ENCODE assay signal across 14 cellular contexts in genomic region chr7:30867483-30867882, GRCh38. TPM values are rescaled to one million over a fixed set of nuclear protein-coding genes. Genes with fewer than 3 reads are reported as not detected.
A peak's percentile ranks its signal among the peaks of the same experiment; 100 is the strongest.
DNase-seq lines count a peak whose midpoint lies in the region; ATAC-seq and TF ChIP-seq lines count a peak whose summit lies in the region.
"Had no signal": no experiment of that assay in that cellular context is flagged by ENCODE, and none has a peak within 500 bp of the region (broad histone marks: within the 10 kb centered on the region; RNA-seq: fewer than 3 reads in every experiment).

No MANE protein-coding gene starts in this region.

- no peaks in the 10 kb centered on the region for H4K20me1 ChIP-seq in BLaER1

- H3K4me3 ChIP-seq in BLaER1 (no peak overlapping the region), liver (ENCODE audit: low read depth in 1 of 3, low read length in 3 of 3) (no peak overlapping the region), parathyroid adenoma (ENCODE audit: low read depth, low read length) (no peak overlapping the region)
- H3K4me3 ChIP-seq: GM23338 had no signal

- H3K4me2 ChIP-seq in BLaER1 = peak overlapping the region; percentile 5; the same call in 1 of the 2 replicates
- H3K4me2 ChIP-seq in parathyroid adenoma (ENCODE audit: low read length) = no peak overlapping the region
- H3K4me2 ChIP-seq: GM23338 had no signal

- H3K27me3 Mint-ChIP-seq in natural killer cell treated with Interleukin-12 subunit alpha and Interleukin-12 subunit beta and Interleukin-15 and Interleukin-18, amount 100 ng/mL, for 72 hours = no peaks in the 10 kb centered on the region
- H3K27me3 Mint-ChIP-seq: CD4-positive, alpha-beta memory T cell had no signal

- 31% methylated on average over 1 of the region's 1 CpG for WGBS in liver

- H3K4me1 Mint-ChIP-seq in natural killer cell treated with Interleukin-12 subunit alpha and Interleukin-12 subunit beta and Interleukin-15 and Interleukin-18, amount 100 ng/mL, for 72 hours (ENCODE audit: low read depth in 2 of 2) = no peaks in the 10 kb centered on the region
- H3K4me1 Mint-ChIP-seq: CD4-positive, alpha-beta memory T cell; GM23338 had no signal

- no peaks in the 10 kb centered on the region for H3K9me3 Mint-ChIP-seq in natural killer cell treated with Interleukin-12 subunit alpha and Interleukin-12 subunit beta and Interleukin-15 and Interleukin-18, amount 100 ng/mL, for 72 hours
- H3K9me3 Mint-ChIP-seq: CD4-positive, alpha-beta memory T cell; GM23338; H9 had no signal

- TF ChIP-seq CTCF in liver (IDR thresholded peaks at IDR 0.05; ENCODE audit: low read depth, low read length, missing input control) (peak; percentile 14), parathyroid adenoma (IDR thresholded peaks at IDR 0.05) (no peak)

- peaks cover 67% of the 10 kb centered on the region for H3K4me1 ChIP-seq in BLaER1
- peaks cover 10 to 22% (median 15%) of the 10 kb centered on the region in 4 donors for H3K4me1 ChIP-seq in liver (ENCODE audit: control insufficient read depth in 4 of 4, insufficient read depth in 4 of 4, low read length in 3 of 4)
- no peaks in the 10 kb centered on the region for H3K4me1 ChIP-seq in parathyroid adenoma

- H3K4me3 Mint-ChIP-seq in natural killer cell treated with Interleukin-12 subunit alpha and Interleukin-12 subunit beta and Interleukin-15 and Interleukin-18, amount 100 ng/mL, for 72 hours = no peak overlapping the region
- H3K4me3 Mint-ChIP-seq: CD4-positive, alpha-beta memory T cell; GM23338; H9 had no signal

- H3K27ac Mint-ChIP-seq in natural killer cell treated with Interleukin-12 subunit alpha and Interleukin-12 subunit beta and Interleukin-15 and Interleukin-18, amount 100 ng/mL, for 72 hours = no peak overlapping the region
- H3K27ac Mint-ChIP-seq: CD4-positive, alpha-beta memory T cell; GM23338; H9 had no signal

- no peaks in the 10 kb centered on the region for H3K36me3 Mint-ChIP-seq in natural killer cell treated with Interleukin-12 subunit alpha and Interleukin-12 subunit beta and Interleukin-15 and Interleukin-18, amount 100 ng/mL, for 72 hours
- H3K36me3 Mint-ChIP-seq: CD4-positive, alpha-beta memory T cell had no signal

- DNase-seq in HuH-7.5 (ENCODE audit: low spot score) = peak; percentile 44
- DNase-seq in G401 (ENCODE audit: low spot score) = no peak
- no peak for DNase-seq in natural killer cell treated with Interleukin-12 subunit alpha and Interleukin-12 subunit beta and Interleukin-15 and Interleukin-18, amount 100 ng/mL, for 72 hours (ENCODE audit: low spot score)
- DNase-seq: CD4-positive, alpha-beta memory T cell; DMS79; H9; IMR-90; KG1 had no signal

- no peak overlapping the region for H3K27ac ChIP-seq in BLaER1
- peak overlapping the region in 1 of 2 donors; percentile 14 for H3K27ac ChIP-seq in liver (ENCODE audit: low read depth in 1 of 2, low read length in 2 of 2)
- H3K27ac ChIP-seq in parathyroid adenoma = peak overlapping the region; percentile 45
- H3K27ac ChIP-seq: C4-2B had no signal

- no peak overlapping the region for H2AFZ ChIP-seq in parathyroid adenoma
- H2AFZ ChIP-seq: GM23338 had no signal

- H3K9me3 ChIP-seq in BLaER1 (no peaks in the 10 kb centered on the region), liver (ENCODE audit: control insufficient read depth in 4 of 4, low read length in 3 of 4) (no peaks in the 10 kb centered on the region), parathyroid adenoma (ENCODE audit: control insufficient read depth, low read length) (no peaks in the 10 kb centered on the region)

- TF ChIP-seq RAD21 in liver (IDR thresholded peaks at IDR 0.05) = no peak

- no peaks in the 10 kb centered on the region for H3K27me3 ChIP-seq in BLaER1
- H3K27me3 ChIP-seq in liver (ENCODE audit: control insufficient read depth in 4 of 4, insufficient read depth in 4 of 4, low read length in 3 of 4) = no peaks in the 10 kb centered on the region
- no peaks in the 10 kb centered on the region for H3K27me3 ChIP-seq in parathyroid adenoma (ENCODE audit: control insufficient read depth, insufficient read depth, low read length)

- H3K79me2 ChIP-seq in parathyroid adenoma = no peaks in the 10 kb centered on the region

- no peak overlapping the region for H3K9ac ChIP-seq in BLaER1
- no peak overlapping the region for H3K9ac ChIP-seq in liver (ENCODE audit: low read depth in 1 of 2, low read length in 2 of 2)
- H3K9ac ChIP-seq in parathyroid adenoma = no peak overlapping the region

- H3K36me3 ChIP-seq in BLaER1 (no peaks in the 10 kb centered on the region), liver (ENCODE audit: control insufficient read depth in 4 of 4, insufficient read depth in 3 of 4, low read depth in 1 of 4, low read length in 3 of 4) (no peaks in the 10 kb centered on the region), parathyroid adenoma (ENCODE audit: control insufficient read depth, insufficient read depth, low read length) (no peaks in the 10 kb centered on the region)

- ATAC-seq in HG02678 (IDR thresholded peaks at IDR 0.05; ENCODE audit: unreplicated experiment) = no peak
- ATAC-seq in natural killer cell treated with Interleukin-12 subunit alpha and Interleukin-12 subunit beta and Interleukin-15 and Interleukin-18, amount 100 ng/mL, for 72 hours = no peak
- ATAC-seq: GM23338 had no signal

- in situ Hi-C loops in G401 (cut with HindIII; ENCODE audit: low sequenced_read_pairs) = no loop called here

TF ChIP-seq in liver, 16 proteins besides CTCF, POLR2A, EP300 and RAD21:
- TF ChIP-seq SP1 (IDR thresholded peaks at IDR 0.05) (peak; percentile 47), RXRA (IDR thresholded peaks at IDR 0.05) (peak; percentile 62 to 72), HNF4A (conservative IDR thresholded peaks at IDR 0.05) (peak; percentile 62 to 65), YY1 (IDR thresholded peaks at IDR 0.05) (no peak)

RNA-seq across cellular contexts. Expression of gene AQP1, which starts 44.2 kb away (rescaled TPM):
- total RNA-seq in liver = 10 to 100 TPM; 27.9 to 76.3 TPM
- 10 to 100 TPM in 1 of 2 donors, 1 to 10 TPM in 1; 8.9 to 19.1 TPM for polyA plus RNA-seq in liver
- not detected in 2 replicates for total RNA-seq in G401 (2014; rRNA removed; shearing (Covaris generic))
- under 1 TPM in 1 of 2 donors, not detected in 1; 0.14 TPM for total RNA-seq in natural killer cell treated with Interleukin-12 subunit alpha and Interleukin-12 subunit beta and Interleukin-15 and Interleukin-18, amount 100 ng/mL, for 72 hours
- total RNA-seq: CD4-positive, alpha-beta memory T cell had no signal
- polyA plus RNA-seq: CD4-positive, alpha-beta memory T cell; GM23338 had no signal

Comparison
In these comparisons a context has a peak if more than half of its experiments do, and no peak if none do; other contexts are left out.
1. RNA of gene AQP1, which starts 44.2 kb away (total RNA-seq): 27.9 to 76.3 TPM in liver; 0.14 TPM in natural killer cell treated with Interleukin-12 subunit alpha and Interleukin-12 subunit beta and Interleukin-15 and Interleukin-18, amount 100 ng/mL, for 72 hours and not detected in G401; every median in the first group is over 10 times any median in the second.